9 cellular contexts compared by ENCODE assay signal in genomic region chr13:35978607-35979316, GRCh38.
DNase-seq lines count a peak whose midpoint lies in the region; ATAC-seq and TF ChIP-seq lines count a peak whose summit lies in the region.
"Had no signal": no experiment of that assay in that cellular context is flagged by ENCODE, and none has a peak within 500 bp of the region (broad histone marks: within the 10 kb centered on the region; RNA-seq: fewer than 3 reads in every experiment).

No MANE protein-coding gene starts in this region.

- H3K27me3 ChIP-seq in esophagus (ENCODE audit: control insufficient read depth in 1 of 2, insufficient read depth in 2 of 2, low read length in 2 of 2) = no peaks in the 10 kb centered on the region
- H3K27me3 ChIP-seq: SJCRH30 had no signal

- DNase-seq in Ammon's horn (ENCODE audit: low spot score) = peak; percentile 72
- DNase-seq in SK-N-MC (ENCODE audit: low read depth, low spot score) = peak; percentile 72

- H3K36me3 Mint-ChIP-seq in nephron (ENCODE audit: low read depth) = peaks cover 5% of the 10 kb centered on the region

- no peaks in the 10 kb centered on the region for H3K4me1 ChIP-seq in esophagus (ENCODE audit: control insufficient read depth in 2 of 2, insufficient read depth in 2 of 2, low read length in 1 of 2)

- H3K36me3 ChIP-seq in SK-N-MC (ENCODE audit: insufficient read depth, low read length) (no peaks in the 10 kb centered on the region), esophagus (ENCODE audit: control insufficient read depth in 2 of 2, insufficient read depth in 2 of 2, low read length in 1 of 2) (no peaks in the 10 kb centered on the region)
- H3K36me3 ChIP-seq: SJCRH30 had no signal

- peaks cover 13% of the 10 kb centered on the region for H3K9me3 Mint-ChIP-seq in nephron

- peak overlapping the region in 2 of 3 experiments; percentile 59 to 89 for H3K27ac Mint-ChIP-seq in nephron

- ATAC-seq in HG03457 (IDR thresholded peaks at IDR 0.05; ENCODE audit: unreplicated experiment) = no peak
- no peak for ATAC-seq in GM21717 (IDR thresholded peaks at IDR 0.05; ENCODE audit: unreplicated experiment)

- H3K4me3 ChIP-seq in SK-N-MC (no peak overlapping the region), esophagus (ENCODE audit: low read depth in 1 of 2, low read length in 2 of 2) (no peak overlapping the region)
- H3K4me3 ChIP-seq: SJCRH30 had no signal

- H3K4me1 Mint-ChIP-seq in nephron = peaks cover 23% of the 10 kb centered on the region

- H3K9me3 ChIP-seq in SK-N-MC (ENCODE audit: low read depth, low read length) (no peaks in the 10 kb centered on the region), esophagus (ENCODE audit: control insufficient read depth in 2 of 2, insufficient read depth in 1 of 2, low read depth in 1 of 2, low read length in 1 of 2) (no peaks in the 10 kb centered on the region)
- H3K9me3 ChIP-seq: SJCRH30 had no signal

- H3K27ac ChIP-seq in SK-N-MC (no peak overlapping the region), esophagus (ENCODE audit: low read depth in 2 of 2, low read length in 1 of 2) (peak overlapping the region; percentile 25 to 81)
- H3K27ac ChIP-seq: SJCRH30 had no signal

- peak overlapping the region in 1 of 3 experiments; percentile 30 for H3K4me3 Mint-ChIP-seq in nephron

- no peak overlapping the region for H3K9ac ChIP-seq in SK-N-MC (ENCODE audit: insufficient read length)

- H3K27me3 Mint-ChIP-seq in nephron (ENCODE audit: low read depth) = no peaks in the 10 kb centered on the region

- WGBS in esophagus, 2 donors = 26 to 35% methylated on average over 10 of the region's 10 CpGs

- TF ChIP-seq CTCF in GM12874 (IDR thresholded peaks at IDR 0.05; ENCODE audit: insufficient read depth, low read depth, low read length) (peak; percentile 51), LNCAP (IDR thresholded peaks at IDR 0.05) (peak; percentile 63), nephron (IDR thresholded peaks at IDR 0.05; ENCODE audit: unreplicated experiment in 3 of 3) (peak; percentile 84 to 91 (median 88))
